Comparison of ENCODE assay signal across 1 cellular context in genomic region chr3:10496121-10496863, GRCh38.
TF ChIP-seq lines count a peak whose summit lies in the region.

No MANE protein-coding gene starts in this region.

TF ChIP-seq in HCT116, 20 proteins besides CTCF, POLR2A, EP300 and RAD21:
- TF ChIP-seq, protein P1, sequence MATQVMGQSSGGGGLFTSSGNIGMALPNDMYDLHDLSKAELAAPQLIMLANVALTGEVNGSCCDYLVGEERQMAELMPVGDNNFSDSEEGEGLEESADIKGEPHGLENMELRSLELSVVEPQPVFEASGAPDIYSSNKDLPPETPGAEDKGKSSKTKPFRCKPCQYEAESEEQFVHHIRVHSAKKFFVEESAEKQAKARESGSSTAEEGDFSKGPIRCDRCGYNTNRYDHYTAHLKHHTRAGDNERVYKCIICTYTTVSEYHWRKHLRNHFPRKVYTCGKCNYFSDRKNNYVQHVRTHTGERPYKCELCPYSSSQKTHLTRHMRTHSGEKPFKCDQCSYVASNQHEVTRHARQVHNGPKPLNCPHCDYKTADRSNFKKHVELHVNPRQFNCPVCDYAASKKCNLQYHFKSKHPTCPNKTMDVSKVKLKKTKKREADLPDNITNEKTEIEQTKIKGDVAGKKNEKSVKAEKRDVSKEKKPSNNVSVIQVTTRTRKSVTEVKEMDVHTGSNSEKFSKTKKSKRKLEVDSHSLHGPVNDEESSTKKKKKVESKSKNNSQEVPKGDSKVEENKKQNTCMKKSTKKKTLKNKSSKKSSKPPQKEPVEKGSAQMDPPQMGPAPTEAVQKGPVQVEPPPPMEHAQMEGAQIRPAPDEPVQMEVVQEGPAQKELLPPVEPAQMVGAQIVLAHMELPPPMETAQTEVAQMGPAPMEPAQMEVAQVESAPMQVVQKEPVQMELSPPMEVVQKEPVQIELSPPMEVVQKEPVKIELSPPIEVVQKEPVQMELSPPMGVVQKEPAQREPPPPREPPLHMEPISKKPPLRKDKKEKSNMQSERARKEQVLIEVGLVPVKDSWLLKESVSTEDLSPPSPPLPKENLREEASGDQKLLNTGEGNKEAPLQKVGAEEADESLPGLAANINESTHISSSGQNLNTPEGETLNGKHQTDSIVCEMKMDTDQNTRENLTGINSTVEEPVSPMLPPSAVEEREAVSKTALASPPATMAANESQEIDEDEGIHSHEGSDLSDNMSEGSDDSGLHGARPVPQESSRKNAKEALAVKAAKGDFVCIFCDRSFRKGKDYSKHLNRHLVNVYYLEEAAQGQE (IDR thresholded peaks at IDR 0.05; ENCODE audit: low read depth), result no peak
- TF ChIP-seq ZFX (IDR thresholded peaks at IDR 0.05), result no peak
- TF ChIP-seq CEBPB (IDR thresholded peaks at IDR 0.05; ENCODE audit: low read depth), result no peak
- no peak for TF ChIP-seq ELF1 (IDR thresholded peaks at IDR 0.05; ENCODE audit: borderline replicate concordance, low read depth)
- TF ChIP-seq SIN3A (IDR thresholded peaks at IDR 0.05; ENCODE audit: low read depth), result no peak
- no peak for TF ChIP-seq POLR2AphosphoS5 (IDR thresholded peaks at IDR 0.05; ENCODE audit: low read depth, low read length)
- TF ChIP-seq ZBTB33 (IDR thresholded peaks at IDR 0.05; ENCODE audit: extremely low read depth, insufficient replicate concordance, low read length), result no peak
- TF ChIP-seq FOSL1 (IDR thresholded peaks at IDR 0.05; ENCODE audit: low read depth), result no peak
- TF ChIP-seq TCF7L2 (IDR thresholded peaks at IDR 0.05; ENCODE audit: borderline replicate concordance, extremely low read depth, insufficient read depth, insufficient read length), result no peak
- TF ChIP-seq CBX3 (IDR thresholded peaks at IDR 0.05; ENCODE audit: low read depth), result no peak
- TF ChIP-seq, protein P2, sequence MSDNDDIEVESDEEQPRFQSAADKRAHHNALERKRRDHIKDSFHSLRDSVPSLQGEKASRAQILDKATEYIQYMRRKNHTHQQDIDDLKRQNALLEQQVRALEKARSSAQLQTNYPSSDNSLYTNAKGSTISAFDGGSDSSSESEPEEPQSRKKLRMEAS (IDR thresholded peaks at IDR 0.05), result no peak
- TF ChIP-seq JUND (IDR thresholded peaks at IDR 0.05), result no peak
- no peak for TF ChIP-seq ZNF274 (IDR thresholded peaks at IDR 0.05; ENCODE audit: low read depth, low read length)
- TF ChIP-seq EZH2 (IDR thresholded peaks at IDR 0.05), result no peak
- TF ChIP-seq SP1 (IDR thresholded peaks at IDR 0.05; ENCODE audit: low read depth), result no peak
